11 cellular contexts compared by ENCODE assay signal in the genomic region with DNA sequence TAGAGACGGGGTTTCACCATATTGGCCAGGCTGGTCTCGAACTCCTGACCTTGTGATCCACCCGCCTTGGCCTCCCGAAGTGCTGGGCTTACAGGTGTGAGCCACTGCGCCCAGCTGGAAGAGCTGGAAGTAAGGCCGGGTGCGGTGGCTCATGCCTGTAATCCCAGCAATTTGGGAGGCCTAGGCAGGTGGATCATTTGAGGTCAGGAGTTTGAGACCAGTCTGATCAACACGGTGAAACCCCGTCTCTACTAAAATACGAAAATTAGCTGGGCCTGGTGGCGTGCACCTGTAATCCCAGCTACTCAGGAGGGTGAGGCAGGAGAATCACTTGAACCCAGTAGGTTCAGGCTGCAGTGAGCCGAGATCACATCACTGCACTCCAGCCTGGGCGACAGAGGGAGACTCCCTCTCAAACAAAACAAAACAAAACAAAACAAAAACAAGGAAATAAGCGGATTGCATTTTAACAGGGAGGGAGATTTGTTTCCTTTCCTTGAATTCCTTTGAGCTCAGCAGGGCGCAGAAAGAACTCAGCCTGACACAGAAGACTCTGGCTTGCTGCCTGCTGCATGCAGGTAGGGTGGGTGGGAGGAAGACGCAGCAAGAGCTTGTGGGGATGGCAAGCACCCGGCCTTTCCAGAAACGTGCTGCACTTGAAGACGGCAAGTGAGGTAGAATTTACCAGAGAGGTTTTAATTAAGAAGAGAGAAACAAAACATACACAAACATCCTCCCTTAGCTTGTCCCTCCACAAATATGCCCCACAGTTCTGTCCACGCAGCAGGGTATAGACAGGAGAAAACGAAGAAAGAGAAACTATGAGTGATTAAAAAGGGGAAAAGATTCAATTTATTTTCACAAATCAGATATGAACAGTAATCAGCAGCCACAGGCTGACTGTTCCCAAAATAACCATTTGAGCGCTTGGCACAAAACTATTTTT. TPM values are rescaled to one million over a fixed set of nuclear protein-coding genes. Genes with fewer than 3 reads are reported as not detected.
DNase-seq lines count a peak whose midpoint lies in the region; ATAC-seq, FAIRE-seq and TF ChIP-seq lines count a peak whose summit lies in the region.
"Had no signal": no experiment of that assay in that cellular context is flagged by ENCODE, and none has a peak within 500 bp of the region (broad histone marks: within the 10 kb centered on the region; RNA-seq: fewer than 3 reads in every experiment).

No MANE protein-coding gene starts in this region.

- H2AFZ ChIP-seq in osteoblast (ENCODE audit: low read length) = no peak overlapping the region

- no peak for TF ChIP-seq POLR2A in GM12891 (IDR thresholded peaks at IDR 0.05; ENCODE audit: low read depth, low read length)

- H3K4me3 ChIP-seq in AG10803 (ENCODE audit: low read length) (peak overlapping the region; percentile 43), fibroblast of mammary gland (ENCODE audit: control insufficient read depth, low read depth, low read length) (peak overlapping the region; percentile 16), osteoblast (ENCODE audit: insufficient read depth, low read length) (peak overlapping the region; percentile 26)

- peaks cover 4% of the 10 kb centered on the region for H4K20me1 ChIP-seq in osteoblast (ENCODE audit: insufficient read depth, low read length)

- peaks cover 10% of the 10 kb centered on the region for H3K36me3 ChIP-seq in osteoblast (ENCODE audit: insufficient read depth, low read length)

- no peak for DNase-seq in AG10803 (ENCODE audit: low read depth)
- no peak for DNase-seq in fibroblast of mammary gland (ENCODE audit: low read depth)
- no peak for DNase-seq in osteoblast (ENCODE audit: insufficient read length, low spot score, missing footprints)
- DNase-seq in occipital lobe (lab: John Stamatoyannopoulos, UW) = no peak
- no peak for DNase-seq in AML-193 (lab: John Stamatoyannopoulos, UW)
- no peak for DNase-seq in GM12891 (ENCODE audit: insufficient read length, low spot score)
- no peak for DNase-seq in activated effector memory CD4-positive, alpha-beta T cell treated with anti-CD3 and anti-CD28 coated beads, Interleukin-2, amount 50 U/mL, for 16 hours
- DNase-seq: activated naive CD4-positive, alpha-beta T cell; CD8-positive, alpha-beta memory T cell had no signal

- peaks cover 58% of the 10 kb centered on the region for H3K4me1 ChIP-seq in osteoblast (ENCODE audit: insufficient read depth, low read length)

- H3K79me2 ChIP-seq in osteoblast (ENCODE audit: insufficient read depth, low read length) = no peaks in the 10 kb centered on the region

- ATAC-seq in SK-N-SH treated with all-trans-retinoic acid at 6 μM for 48 hours = peak; percentile 8
- ATAC-seq: HCT116 had no signal

- peak overlapping the region; percentile 74 for H3K27ac ChIP-seq in osteoblast (ENCODE audit: low read depth, low read length)

- no peaks in the 10 kb centered on the region for H3K27me3 ChIP-seq in osteoblast (ENCODE audit: insufficient read depth, low read length)

- TF ChIP-seq CTCF in AG10803 (conservative IDR thresholded peaks at IDR 0.05; ENCODE audit: low read length) = no peak
- no peak for TF ChIP-seq CTCF in fibroblast of mammary gland (conservative IDR thresholded peaks at IDR 0.05; ENCODE audit: control insufficient read depth, insufficient read depth, low read depth, low read length)
- no peak for TF ChIP-seq CTCF in osteoblast (IDR thresholded peaks at IDR 0.05; ENCODE audit: extremely low read depth, low read depth, low read length)

- FAIRE-seq in GM12891 (lab: Jason Lieb, UNC) = no peak

- peak overlapping the region; percentile 68 for H3K4me2 ChIP-seq in osteoblast (ENCODE audit: insufficient read depth, low read length)

- H3K9me3 ChIP-seq in osteoblast (ENCODE audit: low read depth, low read length) = no peaks in the 10 kb centered on the region

TF ChIP-seq in SK-N-SH treated with all-trans-retinoic acid at 6 μM for 48 hours, 23 proteins besides CTCF, POLR2A, EP300 and RAD21 (continues in another document):
- no peak for TF ChIP-seq ZFP30 (CRISPR knock-in tag; IDR thresholded peaks at IDR 0.05)
- TF ChIP-seq, protein P1, sequence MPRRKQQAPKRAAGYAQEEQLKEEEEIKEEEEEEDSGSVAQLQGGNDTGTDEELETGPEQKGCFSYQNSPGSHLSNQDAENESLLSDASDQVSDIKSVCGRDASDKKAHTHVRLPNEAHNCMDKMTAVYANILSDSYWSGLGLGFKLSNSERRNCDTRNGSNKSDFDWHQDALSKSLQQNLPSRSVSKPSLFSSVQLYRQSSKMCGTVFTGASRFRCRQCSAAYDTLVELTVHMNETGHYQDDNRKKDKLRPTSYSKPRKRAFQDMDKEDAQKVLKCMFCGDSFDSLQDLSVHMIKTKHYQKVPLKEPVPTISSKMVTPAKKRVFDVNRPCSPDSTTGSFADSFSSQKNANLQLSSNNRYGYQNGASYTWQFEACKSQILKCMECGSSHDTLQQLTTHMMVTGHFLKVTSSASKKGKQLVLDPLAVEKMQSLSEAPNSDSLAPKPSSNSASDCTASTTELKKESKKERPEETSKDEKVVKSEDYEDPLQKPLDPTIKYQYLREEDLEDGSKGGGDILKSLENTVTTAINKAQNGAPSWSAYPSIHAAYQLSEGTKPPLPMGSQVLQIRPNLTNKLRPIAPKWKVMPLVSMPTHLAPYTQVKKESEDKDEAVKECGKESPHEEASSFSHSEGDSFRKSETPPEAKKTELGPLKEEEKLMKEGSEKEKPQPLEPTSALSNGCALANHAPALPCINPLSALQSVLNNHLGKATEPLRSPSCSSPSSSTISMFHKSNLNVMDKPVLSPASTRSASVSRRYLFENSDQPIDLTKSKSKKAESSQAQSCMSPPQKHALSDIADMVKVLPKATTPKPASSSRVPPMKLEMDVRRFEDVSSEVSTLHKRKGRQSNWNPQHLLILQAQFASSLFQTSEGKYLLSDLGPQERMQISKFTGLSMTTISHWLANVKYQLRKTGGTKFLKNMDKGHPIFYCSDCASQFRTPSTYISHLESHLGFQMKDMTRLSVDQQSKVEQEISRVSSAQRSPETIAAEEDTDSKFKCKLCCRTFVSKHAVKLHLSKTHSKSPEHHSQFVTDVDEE (CRISPR knock-in tag; IDR thresholded peaks at IDR 0.05) = 0 out of 2 replicates have a peak, but pooled peaks have one; percentile 5
- TF ChIP-seq, protein P2, sequence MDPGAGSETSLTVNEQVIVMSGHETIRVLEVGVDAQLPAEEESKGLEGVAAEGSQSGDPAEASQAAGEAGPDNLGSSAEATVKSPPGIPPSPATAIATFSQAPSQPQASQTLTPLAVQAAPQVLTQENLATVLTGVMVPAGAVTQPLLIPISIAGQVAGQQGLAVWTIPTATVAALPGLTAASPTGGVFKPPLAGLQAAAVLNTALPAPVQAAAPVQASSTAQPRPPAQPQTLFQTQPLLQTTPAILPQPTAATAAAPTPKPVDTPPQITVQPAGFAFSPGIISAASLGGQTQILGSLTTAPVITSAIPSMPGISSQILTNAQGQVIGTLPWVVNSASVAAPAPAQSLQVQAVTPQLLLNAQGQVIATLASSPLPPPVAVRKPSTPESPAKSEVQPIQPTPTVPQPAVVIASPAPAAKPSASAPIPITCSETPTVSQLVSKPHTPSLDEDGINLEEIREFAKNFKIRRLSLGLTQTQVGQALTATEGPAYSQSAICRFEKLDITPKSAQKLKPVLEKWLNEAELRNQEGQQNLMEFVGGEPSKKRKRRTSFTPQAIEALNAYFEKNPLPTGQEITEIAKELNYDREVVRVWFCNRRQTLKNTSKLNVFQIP (CRISPR knock-in tag; IDR thresholded peaks at IDR 0.05; ENCODE audit: borderline replicate concordance, low read depth) = 0 out of 2 replicates have a peak, but pooled peaks have one; percentile 4
- no peak for TF ChIP-seq TOX (CRISPR knock-in tag; IDR thresholded peaks at IDR 0.05; ENCODE audit: borderline replicate concordance)

TF ChIP-seq in GM12891, 5 proteins besides CTCF, POLR2A, EP300 and RAD21:
- no peak for TF ChIP-seq SPI1 (IDR thresholded peaks at IDR 0.05; ENCODE audit: low read depth, low read length)

RNA-seq across cellular contexts. Expression of a gene that starts 40.8 kb away (rescaled TPM):
- 163 and 182 TPM in 2 replicates for total RNA-seq in osteoblast
- total RNA-seq in occipital lobe = 157 TPM
- polyA plus RNA-seq in GM12891 (2012; ENCODE audit: low read depth, missing spikeins) = 198 TPM
